ENCODE assay signal across 8 cellular contexts in the genomic region with DNA sequence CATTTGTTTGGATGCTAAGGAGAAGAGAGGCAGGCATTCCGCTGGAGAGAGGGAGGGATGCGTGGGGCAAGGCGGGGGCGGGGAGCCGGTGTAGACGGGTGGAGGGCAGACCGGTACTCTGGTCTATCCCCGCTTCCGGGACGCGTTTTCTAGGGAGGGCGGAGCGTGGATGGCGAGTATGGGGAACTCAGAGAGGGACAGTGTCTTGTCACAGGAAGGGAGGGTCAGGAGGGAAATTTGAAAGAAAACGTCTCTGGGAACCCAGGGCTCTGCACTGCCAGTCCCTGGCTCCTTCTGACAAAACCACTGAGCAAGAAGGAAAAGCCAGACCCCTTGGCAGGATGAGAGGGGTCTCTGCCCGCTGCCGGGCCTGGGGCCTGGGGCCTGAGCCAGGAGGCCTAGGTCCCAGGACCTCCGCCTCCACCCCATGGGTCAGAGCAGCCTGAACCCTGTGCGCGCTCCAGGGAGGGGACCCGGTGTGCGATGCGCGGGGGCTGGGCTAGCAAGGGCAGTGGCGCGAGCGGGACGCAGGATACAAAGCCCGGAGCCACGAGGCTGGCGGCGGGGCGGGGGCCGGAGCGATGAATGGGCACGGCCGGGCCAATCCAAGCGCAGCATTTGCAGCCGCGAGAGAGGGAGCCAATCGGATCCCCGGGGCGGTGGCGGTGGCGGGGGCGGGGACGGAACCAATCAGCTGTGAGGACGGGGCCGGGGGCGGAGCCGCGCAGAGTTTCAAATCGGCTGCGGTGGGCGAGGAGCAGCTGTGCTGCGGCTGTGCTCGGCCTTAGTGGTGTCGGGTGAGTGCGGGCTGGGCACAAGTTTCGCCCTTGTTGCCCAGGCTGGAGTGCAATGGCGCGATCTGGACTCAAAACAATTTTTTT. TPM values are rescaled to one million over a fixed set of nuclear protein-coding genes. Genes with fewer than 3 reads are reported as not detected.
DNase-seq lines count a peak whose midpoint lies in the region; ATAC-seq and TF ChIP-seq lines count a peak whose summit lies in the region.

A gene with protein sequence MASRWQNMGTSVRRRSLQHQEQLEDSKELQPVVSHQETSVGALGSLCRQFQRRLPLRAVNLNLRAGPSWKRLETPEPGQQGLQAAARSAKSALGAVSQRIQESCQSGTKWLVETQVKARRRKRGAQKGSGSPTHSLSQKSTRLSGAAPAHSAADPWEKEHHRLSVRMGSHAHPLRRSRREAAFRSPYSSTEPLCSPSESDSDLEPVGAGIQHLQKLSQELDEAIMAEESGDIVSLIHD (plus strand): TSS at position 764 of the 881 bp plus-strand sequence. CDS start 656 bp downstream, outside the sequence.

- no peaks in the 10 kb centered on the region for H3K36me3 Mint-ChIP-seq in activated naive CD8-positive, alpha-beta T cell treated with anti-CD3 and anti-CD28 coated beads, Interleukin-2, amount 50 U/mL, for 24 hours (ENCODE audit: low read depth)
- peaks cover 11% of the 10 kb centered on the region for H3K36me3 Mint-ChIP-seq in type B pancreatic cell

- no peaks in the 10 kb centered on the region for H3K9me3 Mint-ChIP-seq in activated naive CD8-positive, alpha-beta T cell treated with anti-CD3 and anti-CD28 coated beads, Interleukin-2, amount 50 U/mL, for 24 hours
- no peaks in the 10 kb centered on the region for H3K9me3 Mint-ChIP-seq in type B pancreatic cell

- intact Hi-C loops in cardiac septum (cut with DNase I): no loop called here

- peak; percentile 93 for ATAC-seq in activated naive CD8-positive, alpha-beta T cell treated with anti-CD3 and anti-CD28 coated beads, Interleukin-2, amount 50 U/mL, for 24 hours

- peak within 1 kb of the TSS; percentile 61 for H3K4me3 ChIP-seq in HFF-Myc (replicated peaks; ENCODE audit: low read depth, low read length)

- H3K4me3 Mint-ChIP-seq in activated naive CD8-positive, alpha-beta T cell treated with anti-CD3 and anti-CD28 coated beads, Interleukin-2, amount 50 U/mL, for 24 hours: peak within 1 kb of the TSS; percentile 83
- peak within 1 kb of the TSS; percentile 98 for H3K4me3 Mint-ChIP-seq in type B pancreatic cell

- H3K27ac Mint-ChIP-seq in activated naive CD8-positive, alpha-beta T cell treated with anti-CD3 and anti-CD28 coated beads, Interleukin-2, amount 50 U/mL, for 24 hours: peak within 1 kb of the TSS; percentile 89
- peak within 1 kb of the TSS; percentile 92 for H3K27ac Mint-ChIP-seq in type B pancreatic cell

- peaks cover 10% of the 10 kb centered on the region for H3K27me3 Mint-ChIP-seq in activated naive CD8-positive, alpha-beta T cell treated with anti-CD3 and anti-CD28 coated beads, Interleukin-2, amount 50 U/mL, for 24 hours
- H3K27me3 Mint-ChIP-seq in type B pancreatic cell: no peaks in the 10 kb centered on the region

- H3K4me1 Mint-ChIP-seq in activated naive CD8-positive, alpha-beta T cell treated with anti-CD3 and anti-CD28 coated beads, Interleukin-2, amount 50 U/mL, for 24 hours: peaks cover 11% of the 10 kb centered on the region
- peaks cover 24% of the 10 kb centered on the region for H3K4me1 Mint-ChIP-seq in type B pancreatic cell (ENCODE audit: unreplicated experiment)

- TF ChIP-seq CTCF in HFF-Myc (IDR thresholded peaks at IDR 0.05; ENCODE audit: low read depth, low read length, missing control alignments) (no peak), type B pancreatic cell (conservative IDR thresholded peaks at IDR 0.05) (no peak)

- DNase-seq in GM04503 (ENCODE audit: low read depth) (peak; percentile 40), HFF-Myc (ENCODE audit: extremely low read depth, low read depth) (peak; percentile 65), NCI-H1092 (lab: John Stamatoyannopoulos, UW) (peak; percentile 91), T follicular helper cell (ENCODE audit: low read depth) (peak; percentile 85), cardiac septum (ENCODE audit: low spot score) (peak; percentile 95), pons (ENCODE audit: low spot score) (peak; percentile 89), type B pancreatic cell (ENCODE audit: extremely low spot score, unreplicated experiment) (peak; percentile 99)
- peak; percentile 95 for DNase-seq in activated naive CD8-positive, alpha-beta T cell treated with anti-CD3 and anti-CD28 coated beads, Interleukin-2, amount 50 U/mL, for 24 hours

RNA-seq across cellular contexts. Expression of the gene that starts here (rescaled TPM):
- total RNA-seq in cardiac septum: not detected
- total RNA-seq in type B pancreatic cell (ENCODE audit: low replicate concordance): 7.6 and 45.1 TPM in 2 replicates

Comparison
In these comparisons a context has a peak if more than half of its experiments do, and no peak if none do; other contexts are left out.
1. Peak in every context shown above with its lines: DNase-seq, ATAC-seq and H3K4me3 ChIP-seq.
2. Peak in DNase-seq in cardiac septum; RNA of the gene not detected or under 1 TPM.
3. DNase-seq: peak in every context shown above with its lines; median percentile 99 in type B pancreatic cell; 95 in activated naive CD8-positive, alpha-beta T cell treated with anti-CD3 and anti-CD28 coated beads, Interleukin-2, amount 50 U/mL, for 24 hours; 95 in cardiac septum; 91 in NCI-H1092; 89 in pons; 85 in T follicular helper cell; 65 in HFF-Myc; 40 in GM04503.